In genomic region chr15:89749951-89750559, GRCh38 we compare ENCODE assay signal across 9 cellular contexts. TPM values are rescaled to one million over a fixed set of nuclear protein-coding genes. Genes with fewer than 3 reads are reported as not detected.
DNase-seq lines count a peak whose midpoint lies in the region; ATAC-seq and TF ChIP-seq lines count a peak whose summit lies in the region.
"Had no signal": no experiment of that assay in that cellular context is flagged by ENCODE, and none has a peak within 500 bp of the region (broad histone marks: within the 10 kb centered on the region; RNA-seq: fewer than 3 reads in every experiment).

No MANE protein-coding gene starts in this region.

- H3F3A ChIP-seq in PC-9 (ENCODE audit: insufficient read depth, low read depth): peaks cover 35% of the 10 kb centered on the region

- H3K4me2 ChIP-seq in PC-9: peak overlapping the region; percentile 99

- no peaks in the 10 kb centered on the region for H3K9me3 ChIP-seq in CD4-positive, CD25-positive, alpha-beta regulatory T cell (ENCODE audit: control insufficient read depth in 2 of 2, low read length in 2 of 2)
- H3K9me3 ChIP-seq in PC-9 (ENCODE audit: insufficient read depth, low read depth) (no peaks in the 10 kb centered on the region), ectodermal cell (ENCODE audit: control insufficient read depth, low read length) (no peaks in the 10 kb centered on the region)

- peak overlapping the region; percentile 82 for H2AFZ ChIP-seq in PC-9

- H3K27ac ChIP-seq in CD4-positive, CD25-positive, alpha-beta regulatory T cell (ENCODE audit: insufficient read depth, low read length, poor library complexity, severe bottlenecking): no peak overlapping the region
- H3K27ac ChIP-seq in PC-9 (peak overlapping the region; percentile 99), ectodermal cell (ENCODE audit: insufficient read depth, low read depth, low read length, poor library complexity, severe bottlenecking) (no peak overlapping the region)

- peak overlapping the region; percentile 50 to 91 (median 84) for H3K4me3 Mint-ChIP-seq in CD4-positive, CD25-positive, alpha-beta regulatory T cell
- peak overlapping the region; percentile 72 for H3K4me3 Mint-ChIP-seq in nephron progenitor cell

- peaks cover 22% of the 10 kb centered on the region for H3K79me2 ChIP-seq in PC-9 (ENCODE audit: low read depth)

- no peak overlapping the region for H3K27ac Mint-ChIP-seq in CD4-positive, CD25-positive, alpha-beta regulatory T cell
- H3K27ac Mint-ChIP-seq in nephron progenitor cell: no peak overlapping the region

- no peak for TF ChIP-seq CTCF in PC-9 (conservative IDR thresholded peaks at IDR 0.05)
- TF ChIP-seq CTCF in nephron progenitor cell (IDR thresholded peaks at IDR 0.05): no peak

- peaks cover 42% of the 10 kb centered on the region for H3K27me3 Mint-ChIP-seq in CD4-positive, CD25-positive, alpha-beta regulatory T cell
- H3K27me3 Mint-ChIP-seq in nephron progenitor cell (ENCODE audit: low read depth, poor library complexity): peaks cover 28% of the 10 kb centered on the region

- H3K36me3 ChIP-seq in CD4-positive, CD25-positive, alpha-beta regulatory T cell (ENCODE audit: control insufficient read depth, insufficient read depth, low read length): no peaks in the 10 kb centered on the region
- H3K36me3 ChIP-seq in PC-9 (ENCODE audit: low read depth) (no peaks in the 10 kb centered on the region), ectodermal cell (ENCODE audit: control insufficient read depth, insufficient read depth, low read length) (no peaks in the 10 kb centered on the region)

- no peaks in the 10 kb centered on the region for H3K36me3 Mint-ChIP-seq in CD4-positive, CD25-positive, alpha-beta regulatory T cell
- H3K36me3 Mint-ChIP-seq in nephron progenitor cell (ENCODE audit: low read depth): no peaks in the 10 kb centered on the region

- no peak overlapping the region for H3K4me3 ChIP-seq in CD4-positive, CD25-positive, alpha-beta regulatory T cell (ENCODE audit: low read depth, low read length)
- H3K4me3 ChIP-seq in PC-9 (peak overlapping the region; percentile 78), ectodermal cell (ENCODE audit: insufficient read depth, low read depth, low read length) (peak overlapping the region; percentile 56)

- POLR2A ChIA-PET in PC-9 (lab: Charles Lee; ENCODE audit: unreplicated experiment): interaction anchor here (0.7 to 0.9 kb wide), 2 partner anchors 87 to 143 kb away, joined by 5 read pairs; no protein-coding TSS in a partner anchor

- intact Hi-C loops in PC-9 (cut with micrococcal nuclease; ENCODE audit: unreplicated experiment): loop anchor here (2.0 to 5.0 kb wide), 2 partner anchors 62 to 353 kb away; partner anchors contain the start of genes ANPEP and IDH2

- DNase-seq in CD4-positive, CD25-positive, alpha-beta regulatory T cell: peak in 1 of 3 donors; percentile 5
- DNase-seq in PC-9 (no peak), nephron progenitor cell (no peak), islet precursor cell (no peak), DMS153 (lab: John Stamatoyannopoulos, UW) (no peak)

- peaks cover 0 to 12% (median 3%) of the 10 kb centered on the region in 4 donors for H3K4me1 Mint-ChIP-seq in CD4-positive, CD25-positive, alpha-beta regulatory T cell
- peaks cover 20% of the 10 kb centered on the region for H3K4me1 Mint-ChIP-seq in nephron progenitor cell

- H4K20me1 ChIP-seq in PC-9 (ENCODE audit: insufficient read depth): no peaks in the 10 kb centered on the region

- 5% methylated on average over 41 of the region's 41 CpGs for WGBS in ectodermal cell, 2 experiments

- H3K9me2 ChIP-seq in PC-9 (ENCODE audit: insufficient read depth): no peaks in the 10 kb centered on the region

- TSS peak; percentile 38 for BruUV-seq in PC-9 (replicated peaks; lab: Mats Ljungman, UMichigan)

- H3K9me3 Mint-ChIP-seq in CD4-positive, CD25-positive, alpha-beta regulatory T cell: peaks cover 0 to 3% (median 0%) of the 10 kb centered on the region in 7 donors
- no peaks in the 10 kb centered on the region for H3K9me3 Mint-ChIP-seq in nephron progenitor cell

- ATAC-seq in CD4-positive, CD25-positive, alpha-beta regulatory T cell (ENCODE audit: low read depth in 2 of 2): no peak
- ATAC-seq in GM21515 (IDR thresholded peaks at IDR 0.05; ENCODE audit: unreplicated experiment): peak; percentile 4
- no peak for ATAC-seq in HG02588 (IDR thresholded peaks at IDR 0.05; ENCODE audit: unreplicated experiment)

- CTCF ChIA-PET in PC-9 (lab: Charles Lee): no interaction called here

- peaks cover 2% of the 10 kb centered on the region for H3K27me3 ChIP-seq in CD4-positive, CD25-positive, alpha-beta regulatory T cell (ENCODE audit: control insufficient read depth, insufficient read depth, low read length)
- H3K27me3 ChIP-seq in PC-9 (ENCODE audit: insufficient read depth, low read depth) (no peaks in the 10 kb centered on the region), ectodermal cell (ENCODE audit: control insufficient read depth, insufficient read depth, low read length, poor library complexity, severe bottlenecking) (peaks cover 74% of the 10 kb centered on the region)

- H3K4me1 ChIP-seq in CD4-positive, CD25-positive, alpha-beta regulatory T cell (ENCODE audit: control insufficient read depth, insufficient read depth, low read length, poor library complexity, severe bottlenecking): peaks cover 12% of the 10 kb centered on the region
- peaks cover 51% of the 10 kb centered on the region for H3K4me1 ChIP-seq in PC-9 (replicated peaks; ENCODE audit: insufficient read depth)
- H3K4me1 ChIP-seq in ectodermal cell (ENCODE audit: control insufficient read depth, insufficient read depth, low read length): peaks cover 2% of the 10 kb centered on the region

RNA-seq across cellular contexts. Expression of gene MESP1, which starts 1.0 kb away (rescaled TPM):
- 0.37 TPM for total RNA-seq in CD4-positive, CD25-positive, alpha-beta regulatory T cell
- polyA plus RNA-seq in CD4-positive, CD25-positive, alpha-beta regulatory T cell: 1 to 10 TPM in 1 of 4 donors, under 1 TPM in 3; 0.20 to 1.9 (median 0.34) TPM
- 8.5 and 17.8 TPM in 2 replicates for total RNA-seq in PC-9 (2021)
- not detected for polyA plus RNA-seq in ectodermal cell (2013, experiment 1 of 4)
- polyA plus RNA-seq in ectodermal cell (2013, experiment 2 of 4): not detected
- 0.21 TPM for polyA plus RNA-seq in ectodermal cell (2013, experiment 3 of 4)
- not detected for polyA plus RNA-seq in ectodermal cell (2013, experiment 4 of 4)

RNA-seq across cellular contexts. Expression of gene MESP2, which starts 26.1 kb away (rescaled TPM):
- not detected for total RNA-seq in CD4-positive, CD25-positive, alpha-beta regulatory T cell
- not detected for polyA plus RNA-seq in CD4-positive, CD25-positive, alpha-beta regulatory T cell
- 1.3 and 2.4 TPM in 2 replicates for total RNA-seq in PC-9 (2021)
- polyA plus RNA-seq in ectodermal cell (2013, experiment 1 of 4): 0.54 TPM
- 0.23 TPM for polyA plus RNA-seq in ectodermal cell (2013, experiment 2 of 4)
- not detected for polyA plus RNA-seq in ectodermal cell (2013, experiment 3 of 4)
- polyA plus RNA-seq in ectodermal cell (2013, experiment 4 of 4): 0.12 TPM
- total RNA-seq: renal cortical epithelial cell had no signal

RNA-seq across cellular contexts. Expression of gene WDR93, which starts 59.4 kb away (rescaled TPM):
- total RNA-seq in CD4-positive, CD25-positive, alpha-beta regulatory T cell: not detected
- polyA plus RNA-seq in CD4-positive, CD25-positive, alpha-beta regulatory T cell: not detected
- total RNA-seq in PC-9 (2021): 1.1 and 1.8 TPM in 2 replicates
- polyA plus RNA-seq in ectodermal cell (2013, experiment 1 of 4): 0.41 TPM
- 0.44 TPM for polyA plus RNA-seq in ectodermal cell (2013, experiment 2 of 4)
- polyA plus RNA-seq in ectodermal cell (2013, experiment 3 of 4): 0.32 TPM
- 0.61 TPM for polyA plus RNA-seq in ectodermal cell (2013, experiment 4 of 4)

RNA-seq across cellular contexts. Expression of gene PEX11A, which starts 59.5 kb away (rescaled TPM):
- total RNA-seq in CD4-positive, CD25-positive, alpha-beta regulatory T cell: 1.2 TPM
- 1 to 10 TPM in 3 of 4 donors, not detected in 1; 1.5 to 3.7 (median 1.9) TPM for polyA plus RNA-seq in CD4-positive, CD25-positive, alpha-beta regulatory T cell
- total RNA-seq in PC-9 (2021): 11.7 and 12.8 TPM in 2 replicates
- polyA plus RNA-seq in ectodermal cell (2013, experiment 1 of 4): 6.6 TPM
- polyA plus RNA-seq in ectodermal cell (2013, experiment 2 of 4): 5.5 TPM
- polyA plus RNA-seq in ectodermal cell (2013, experiment 3 of 4): 5.9 TPM
- polyA plus RNA-seq in ectodermal cell (2013, experiment 4 of 4): 6.2 TPM
